Comparison of ENCODE assay signal across 17 cellular contexts in the genomic region with DNA sequence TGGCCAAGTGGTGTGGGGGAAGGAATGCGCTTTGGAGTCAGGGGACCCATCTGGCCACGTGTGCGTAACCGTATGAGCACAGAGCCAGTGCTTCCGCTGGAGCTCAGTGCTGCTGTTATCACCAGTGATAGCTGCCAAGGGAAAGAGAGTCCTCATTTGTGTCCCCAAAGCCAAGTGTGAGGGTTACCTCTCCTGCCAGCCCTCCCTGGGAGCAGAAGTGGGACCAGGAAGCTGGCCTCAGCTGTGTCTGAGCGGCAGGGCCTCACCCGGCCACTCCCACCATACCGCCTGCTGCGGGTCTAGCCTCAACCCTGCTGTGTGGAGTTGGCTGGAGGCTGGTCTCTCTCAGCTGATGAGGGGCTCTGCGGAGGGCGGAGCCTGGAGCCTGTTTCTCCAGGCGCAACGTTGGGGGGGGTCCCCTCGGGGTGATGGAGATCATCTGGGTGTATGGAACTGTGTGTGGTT. TPM values are rescaled to one million over a fixed set of nuclear protein-coding genes. Genes with fewer than 3 reads are reported as not detected.
A peak's percentile ranks its signal among the peaks of the same experiment; 100 is the strongest.
DNase-seq lines count a peak whose midpoint lies in the region; ATAC-seq, FAIRE-seq and TF ChIP-seq lines count a peak whose summit lies in the region.
"Had no signal": no experiment of that assay in that cellular context is flagged by ENCODE, and none has a peak within 500 bp of the region (broad histone marks: within the 10 kb centered on the region; RNA-seq: fewer than 3 reads in every experiment).

No MANE protein-coding gene starts in this region.

- no peaks in the 10 kb centered on the region for H3K9me3 ChIP-seq in upper lobe of left lung
- H3K9me3 ChIP-seq: body of pancreas had no signal

- H3K27me3 ChIP-seq in upper lobe of left lung = no peaks in the 10 kb centered on the region
- H3K27me3 ChIP-seq: body of pancreas had no signal

- TF ChIP-seq EP300 in upper lobe of left lung (IDR thresholded peaks at IDR 0.05) = no peak

- H3K36me3 ChIP-seq in upper lobe of left lung = peaks cover 0 to 33% (median 20%) of the 10 kb centered on the region in 4 donors

- no peak overlapping the region for H3K27ac ChIP-seq in upper lobe of left lung
- H3K27ac ChIP-seq: body of pancreas had no signal

- peak; percentile 38 for DNase-seq in activated effector memory CD4-positive, alpha-beta T cell treated with anti-CD3 and anti-CD28 coated beads, Interleukin-2, amount 50 U/mL, for 16 hours
- no peak for DNase-seq in activated effector memory CD4-positive, alpha-beta T cell treated with Interleukin-2 at 50 U/mL for 16 hours
- DNase-seq in NCI-H69 (lab: John Stamatoyannopoulos, UW) = peak; percentile 73
- peak in 1 of 2 donors; percentile 6 for DNase-seq in left colon
- peak in 1 of 2 donors; percentile 10 for DNase-seq in upper lobe of left lung
- DNase-seq in ureter (ENCODE audit: low spot score) = no peak
- DNase-seq in GM19238 (ENCODE audit: insufficient read length, low spot score) = no peak
- no peak for DNase-seq in RCC 7860 (ENCODE audit: low spot score)
- DNase-seq: activated CD4-positive, alpha-beta T cell treated with anti-CD3 and anti-CD28 coated beads for 48 hours; activated T-cell treated with anti-CD3 and anti-CD28 coated beads for 4 hours; body of pancreas; immature natural killer cell; mesenchymal stem cell; NCI-H187; NCI-H774; nephron progenitor cell had no signal

- intact Hi-C loops in left colon (cut with DNase I, micrococcal nuclease) = no loop called here

- no peak for TF ChIP-seq CTCF in upper lobe of left lung (IDR thresholded peaks at IDR 0.05)

- ATAC-seq in left colon (peak; percentile 35), upper lobe of left lung (ENCODE audit: low FRiP score in 2 of 2) (peak; percentile 19 to 52)
- ATAC-seq: body of pancreas; CD8-positive, alpha-beta T cell had no signal

- H3K4me1 ChIP-seq in upper lobe of left lung = no peaks in the 10 kb centered on the region
- H3K4me1 ChIP-seq: body of pancreas had no signal

- H3K4me3 ChIP-seq in upper lobe of left lung = no peak overlapping the region
- H3K4me3 ChIP-seq: body of pancreas had no signal

- FAIRE-seq in RCC 7860 (lab: Jason Lieb, UNC) = no peak

- no peak for TF ChIP-seq POLR2A in upper lobe of left lung (IDR thresholded peaks at IDR 0.05)

- 84% methylated on average over 14 of the region's 14 CpGs; no CpG with 5 or more reads in 1 of the 2 donors for WGBS in upper lobe of left lung, 2 donors

RNA-seq across cellular contexts. Expression of gene MEAK7, which starts 44.5 kb away (rescaled TPM):
- total RNA-seq in left colon (10 to 100 TPM; 21.1 to 22.2 TPM), upper lobe of left lung (10 to 100 TPM in 5 of 6 donors, 1 to 10 TPM in 1; 8.5 to 32.8 (median 12.2) TPM), ureter (53.9 TPM)

Comparison
In these comparisons a context has a peak if more than half of its experiments do, and no peak if none do; other contexts are left out.
1. DNase-seq: peak in activated effector memory CD4-positive, alpha-beta T cell treated with anti-CD3 and anti-CD28 coated beads, Interleukin-2, amount 50 U/mL, for 16 hours (single experiment) and NCI-H69 (single experiment); none in activated effector memory CD4-positive, alpha-beta T cell treated with Interleukin-2 at 50 U/mL for 16 hours (single experiment), ureter (single experiment), GM19238 (single experiment) and RCC 7860 (single experiment).